12 cellular contexts compared by ENCODE assay signal in genomic region chr1:85078903-85079302, GRCh38. TPM values are rescaled to one million over a fixed set of nuclear protein-coding genes. Genes with fewer than 3 reads are reported as not detected.
A peak's percentile ranks its signal among the peaks of the same experiment; 100 is the strongest.
DNase-seq lines count a peak whose midpoint lies in the region; ATAC-seq and TF ChIP-seq lines count a peak whose summit lies in the region.
"Had no signal": no experiment of that assay in that cellular context is flagged by ENCODE, and none has a peak within 500 bp of the region (broad histone marks: within the 10 kb centered on the region; RNA-seq: fewer than 3 reads in every experiment).

No MANE protein-coding gene starts in this region.

- intact Hi-C loops in esophagus squamous epithelium (cut with DNase I): no loop called here

- H3K27me3 ChIP-seq in SK-N-SH (ENCODE audit: insufficient read depth): peaks cover 14% of the 10 kb centered on the region; the same call in 1 of the 2 replicates
- H3K27me3 ChIP-seq in foreskin keratinocyte: no peaks in the 10 kb centered on the region
- H3K27me3 ChIP-seq in esophagus squamous epithelium: no peaks in the 10 kb centered on the region

- DNase-seq in AG08395 (ENCODE audit: low spot score): peak; percentile 26
- DNase-seq in SK-N-SH: no peak
- DNase-seq in foreskin keratinocyte: no peak
- no peak for DNase-seq in esophagus squamous epithelium (lab: John Stamatoyannopoulos, UW)
- DNase-seq in amygdala (lab: John Stamatoyannopoulos, UW): no peak
- DNase-seq in UCSD-AML1 (lab: John Stamatoyannopoulos, UW; ENCODE audit: unreplicated experiment): no peak
- DNase-seq: activated naive CD8-positive, alpha-beta T cell treated with anti-CD3 and anti-CD28 coated beads for 36 hours; erythroblast had no signal

- no peak overlapping the region for H3K4me3 ChIP-seq in SK-N-SH (ENCODE audit: low read depth in 2 of 2, low read length in 1 of 2)
- no peak overlapping the region for H3K4me3 ChIP-seq in esophagus squamous epithelium

- no peaks in the 10 kb centered on the region for H3K36me3 ChIP-seq in SK-N-SH (replicated peaks in 1 of 2; ENCODE audit: control insufficient read depth in 1 of 2, insufficient read depth in 2 of 2, low read length in 1 of 2)
- H3K36me3 ChIP-seq in esophagus squamous epithelium: no peaks in the 10 kb centered on the region

- no peaks in the 10 kb centered on the region for H3K4me1 ChIP-seq in SK-N-SH (ENCODE audit: control insufficient read depth in 1 of 2, insufficient read depth in 2 of 2, low read depth in 1 of 2, low read length in 1 of 2)
- H3K4me1 ChIP-seq in foreskin keratinocyte: no peaks in the 10 kb centered on the region
- H3K4me1 ChIP-seq in esophagus squamous epithelium: no peaks in the 10 kb centered on the region
- H3K4me1 ChIP-seq: Caco-2 had no signal

- no peak overlapping the region for H3K9ac ChIP-seq in SK-N-SH

- no peak for TF ChIP-seq POLR2A in esophagus squamous epithelium (IDR thresholded peaks at IDR 0.05)

- TF ChIP-seq CTCF in SK-N-SH (IDR thresholded peaks at IDR 0.05) (no peak), foreskin keratinocyte (conservative IDR thresholded peaks at IDR 0.05) (peak; percentile 42), esophagus squamous epithelium (IDR thresholded peaks at IDR 0.05) (no peak)

- ATAC-seq in GM21723 (IDR thresholded peaks at IDR 0.05; ENCODE audit: unreplicated experiment): peak; percentile 74
- no peak for ATAC-seq in foreskin keratinocyte
- ATAC-seq in HG03139 (IDR thresholded peaks at IDR 0.05; ENCODE audit: unreplicated experiment): no peak

- WGBS in SK-N-SH (ENCODE audit: low lambda C conversion rate): 0% methylated on average over 3 of the region's 3 CpGs
- 38 to 45% methylated on average over 3 of the region's 3 CpGs for WGBS in esophagus squamous epithelium, 2 donors

- no peak overlapping the region for H3K27ac ChIP-seq in SK-N-SH (ENCODE audit: low read depth in 2 of 2, low read length in 1 of 2)
- H3K27ac ChIP-seq in foreskin keratinocyte: no peak overlapping the region
- no peak overlapping the region for H3K27ac ChIP-seq in esophagus squamous epithelium

- H3F3A ChIP-seq in SK-N-SH (replicated peaks; ENCODE audit: insufficient read depth): no peaks in the 10 kb centered on the region

- CTCF ChIA-PET in SK-N-SH (lab: Yijun Ruan, JAX): interaction anchor here (1.0 kb wide), 1 partner anchor 176 kb away, joined by 3 read pairs; no protein-coding TSS in a partner anchor

- H3K9me2 ChIP-seq in SK-N-SH: no peaks in the 10 kb centered on the region

- H3K4me2 ChIP-seq in SK-N-SH: no peak overlapping the region

- no peak for TF ChIP-seq EP300 in SK-N-SH (IDR thresholded peaks at IDR 0.05; ENCODE audit: borderline replicate concordance in 1 of 2, low read depth in 1 of 2, low read length in 1 of 2)

- H2AFZ ChIP-seq in SK-N-SH (ENCODE audit: low read depth): no peak overlapping the region

- POLR2A ChIA-PET in SK-N-SH (lab: Yijun Ruan, JAX): no interaction called here

- TF ChIP-seq RAD21 in SK-N-SH (IDR thresholded peaks at IDR 0.05; ENCODE audit: low read length): peak; percentile 17; the same call in 1 of the 2 replicates

- no peaks in the 10 kb centered on the region for H4K20me1 ChIP-seq in SK-N-SH (ENCODE audit: insufficient read depth)

- H3K79me2 ChIP-seq in SK-N-SH (ENCODE audit: insufficient read depth): no peaks in the 10 kb centered on the region

- H3K9me3 ChIP-seq in SK-N-SH: no peaks in the 10 kb centered on the region
- H3K9me3 ChIP-seq in esophagus squamous epithelium: no peaks in the 10 kb centered on the region
- H3K9me3 ChIP-seq: Caco-2 had no signal

TF ChIP-seq in SK-N-SH, 30 proteins besides CTCF, POLR2A, EP300 and RAD21:
- TF ChIP-seq NRF1 (IDR thresholded peaks at IDR 0.05; ENCODE audit: low read depth, low read length) (no peak), USF1 (IDR thresholded peaks at IDR 0.05; ENCODE audit: borderline replicate concordance, low read depth) (no peak), GABPA (IDR thresholded peaks at IDR 0.05; ENCODE audit: low read depth) (no peak), MXI1 (IDR thresholded peaks at IDR 0.05; ENCODE audit: low read depth, low read length) (no peak), GATA2 (CRISPR knock-in tag; IDR thresholded peaks at IDR 0.05) (no peak), RFX5 (IDR thresholded peaks at IDR 0.05; ENCODE audit: low read length) (no peak), TEAD4 (IDR thresholded peaks at IDR 0.05; ENCODE audit: borderline replicate concordance, insufficient read depth) (no peak), YY1 (IDR thresholded peaks at IDR 0.05; ENCODE audit: low read depth) (no peak), SIN3A (IDR thresholded peaks at IDR 0.05; ENCODE audit: borderline replicate concordance, low read depth, low read length) (no peak)
- TF ChIP-seq, protein P1, sequence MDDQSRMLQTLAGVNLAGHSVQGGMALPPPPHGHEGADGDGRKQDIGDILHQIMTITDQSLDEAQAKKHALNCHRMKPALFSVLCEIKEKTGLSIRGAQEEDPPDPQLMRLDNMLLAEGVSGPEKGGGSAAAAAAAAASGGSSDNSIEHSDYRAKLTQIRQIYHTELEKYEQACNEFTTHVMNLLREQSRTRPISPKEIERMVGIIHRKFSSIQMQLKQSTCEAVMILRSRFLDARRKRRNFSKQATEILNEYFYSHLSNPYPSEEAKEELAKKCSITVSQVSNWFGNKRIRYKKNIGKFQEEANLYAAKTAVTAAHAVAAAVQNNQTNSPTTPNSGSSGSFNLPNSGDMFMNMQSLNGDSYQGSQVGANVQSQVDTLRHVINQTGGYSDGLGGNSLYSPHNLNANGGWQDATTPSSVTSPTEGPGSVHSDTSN (IDR thresholded peaks at IDR 0.05): no peak
- TF ChIP-seq, protein P2, sequence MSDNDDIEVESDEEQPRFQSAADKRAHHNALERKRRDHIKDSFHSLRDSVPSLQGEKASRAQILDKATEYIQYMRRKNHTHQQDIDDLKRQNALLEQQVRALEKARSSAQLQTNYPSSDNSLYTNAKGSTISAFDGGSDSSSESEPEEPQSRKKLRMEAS (IDR thresholded peaks at IDR 0.05; ENCODE audit: low read depth): no peak
TF ChIP-seq in SK-N-SH: peak in this region for 0.

RNA-seq across cellular contexts. Expression of gene MCOLN3, which starts 30.6 kb away (rescaled TPM):
- polyA plus RNA-seq in SK-N-SH (2012; rRNA removed): not detected in 2 replicates
- polyA plus RNA-seq in SK-N-SH (2012; cell fraction: cytosol; rRNA removed): not detected in 2 replicates
- not detected in 2 replicates for polyA plus RNA-seq in SK-N-SH (2012; cell fraction: nucleus; rRNA removed)
- 3.8 and 4.3 TPM in 2 replicates for total RNA-seq in foreskin keratinocyte
- polyA plus RNA-seq in foreskin keratinocyte: 1.9 and 2.1 TPM in 2 replicates
- 1 to 10 TPM in 1 of 4 donors, under 1 TPM in 2, not detected in 1; 0.32 to 2.3 (median 0.61) TPM for total RNA-seq in esophagus squamous epithelium
- total RNA-seq: lung microvascular endothelial cell had no signal
